Comparison of ENCODE assay signal across 1 cellular context in the genomic region with DNA sequence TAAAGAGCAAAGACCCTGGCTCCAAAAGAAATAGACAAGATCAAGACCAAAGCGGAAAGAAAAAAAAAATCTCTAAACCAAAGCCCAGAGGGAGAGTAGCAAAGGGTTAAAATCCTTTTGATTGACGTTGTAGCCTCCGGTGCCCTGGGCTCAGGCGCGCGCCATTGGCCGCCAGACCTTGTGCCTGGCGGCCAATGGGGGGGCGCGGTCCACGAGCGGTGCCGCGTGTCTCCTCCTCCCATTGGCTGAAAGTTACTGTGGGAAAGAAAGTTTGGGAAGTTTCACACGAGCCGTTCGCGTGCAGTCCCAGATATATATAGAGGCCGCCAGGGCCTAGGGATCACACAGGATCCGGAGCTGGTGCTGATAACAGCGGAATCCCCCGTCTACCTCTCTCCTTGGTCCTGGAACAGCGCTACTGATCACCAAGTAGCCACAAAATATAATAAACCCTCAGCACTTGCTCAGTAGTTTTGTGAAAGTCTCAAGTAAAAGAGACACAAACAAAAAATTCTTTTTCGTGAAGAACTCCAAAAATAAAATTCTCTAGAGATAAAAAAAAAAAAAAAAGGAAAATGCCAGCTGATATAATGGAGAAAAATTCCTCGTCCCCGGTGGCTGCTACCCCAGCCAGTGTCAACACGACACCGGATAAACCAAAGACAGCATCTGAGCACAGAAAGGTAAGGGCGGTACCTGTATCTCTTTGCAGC.
TF ChIP-seq lines count a peak whose summit lies in the region.

A gene with protein sequence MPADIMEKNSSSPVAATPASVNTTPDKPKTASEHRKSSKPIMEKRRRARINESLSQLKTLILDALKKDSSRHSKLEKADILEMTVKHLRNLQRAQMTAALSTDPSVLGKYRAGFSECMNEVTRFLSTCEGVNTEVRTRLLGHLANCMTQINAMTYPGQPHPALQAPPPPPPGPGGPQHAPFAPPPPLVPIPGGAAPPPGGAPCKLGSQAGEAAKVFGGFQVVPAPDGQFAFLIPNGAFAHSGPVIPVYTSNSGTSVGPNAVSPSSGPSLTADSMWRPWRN (plus strand): TSS at position 343 of the 713 bp plus-strand sequence. CDS start 233 bp downstream, at position 576.

TF ChIP-seq in HepG2, 621 proteins besides CTCF, POLR2A, EP300 and RAD21 (continued from another document and continues in another):
- TF ChIP-seq SOX5 (CRISPR knock-in tag; IDR thresholded peaks at IDR 0.05; ENCODE audit: borderline replicate concordance) (peak; percentile 61), SIX4 (CRISPR knock-in tag; IDR thresholded peaks at IDR 0.05) (peak; percentile 55; the same call in 1 of the 2 replicates), ELF3 (CRISPR knock-in tag; IDR thresholded peaks at IDR 0.05) (peak; percentile 77), ZNF224 (CRISPR knock-in tag; IDR thresholded peaks at IDR 0.05) (peak; percentile 62; the same call in 1 of the 2 replicates), SNAI1 (CRISPR knock-in tag; IDR thresholded peaks at IDR 0.05; ENCODE audit: borderline replicate concordance) (peak; percentile 62; the same call in 1 of the 2 replicates), ELF4 (CRISPR knock-in tag; IDR thresholded peaks at IDR 0.05; ENCODE audit: borderline replicate concordance) (no peak), ZSCAN31 (CRISPR knock-in tag; IDR thresholded peaks at IDR 0.05; ENCODE audit: low read depth) (no peak; the same call in 1 of the 2 replicates), ATF7-NPFF (CRISPR knock-in tag; IDR thresholded peaks at IDR 0.05; ENCODE audit: low read depth) (peak; percentile 44; the same call in 1 of the 2 replicates), SSRP1 (CRISPR knock-in tag; IDR thresholded peaks at IDR 0.05) (peak; percentile 87; the same call in 1 of the 2 replicates), ZNF746 (CRISPR knock-in tag; IDR thresholded peaks at IDR 0.05) (peak; percentile 78), PAX8 (CRISPR knock-in tag; IDR thresholded peaks at IDR 0.05; ENCODE audit: borderline replicate concordance) (no peak), RXRB (CRISPR knock-in tag; IDR thresholded peaks at IDR 0.05; ENCODE audit: borderline replicate concordance) (peak; percentile 76; the same call in 1 of the 2 replicates), TP53 (CRISPR knock-in tag; conservative IDR thresholded peaks at IDR 0.05) (0 out of 2 replicates have a peak, but pooled peaks have one; percentile 63), RARA (CRISPR knock-in tag; IDR thresholded peaks at IDR 0.05) (peak; percentile 79), FOXP1 (IDR thresholded peaks at IDR 0.05) (no peak), FOXP1 (CRISPR knock-in tag; IDR thresholded peaks at IDR 0.05) (no peak)
- TF ChIP-seq, protein P1, sequence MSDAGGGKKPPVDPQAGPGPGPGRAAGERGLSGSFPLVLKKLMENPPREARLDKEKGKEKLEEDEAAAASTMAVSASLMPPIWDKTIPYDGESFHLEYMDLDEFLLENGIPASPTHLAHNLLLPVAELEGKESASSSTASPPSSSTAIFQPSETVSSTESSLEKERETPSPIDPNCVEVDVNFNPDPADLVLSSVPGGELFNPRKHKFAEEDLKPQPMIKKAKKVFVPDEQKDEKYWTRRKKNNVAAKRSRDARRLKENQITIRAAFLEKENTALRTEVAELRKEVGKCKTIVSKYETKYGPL (CRISPR knock-in tag; IDR thresholded peaks at IDR 0.05), result peak; percentile 85; the same call in 1 of the 2 replicates
- TF ChIP-seq, protein P2, sequence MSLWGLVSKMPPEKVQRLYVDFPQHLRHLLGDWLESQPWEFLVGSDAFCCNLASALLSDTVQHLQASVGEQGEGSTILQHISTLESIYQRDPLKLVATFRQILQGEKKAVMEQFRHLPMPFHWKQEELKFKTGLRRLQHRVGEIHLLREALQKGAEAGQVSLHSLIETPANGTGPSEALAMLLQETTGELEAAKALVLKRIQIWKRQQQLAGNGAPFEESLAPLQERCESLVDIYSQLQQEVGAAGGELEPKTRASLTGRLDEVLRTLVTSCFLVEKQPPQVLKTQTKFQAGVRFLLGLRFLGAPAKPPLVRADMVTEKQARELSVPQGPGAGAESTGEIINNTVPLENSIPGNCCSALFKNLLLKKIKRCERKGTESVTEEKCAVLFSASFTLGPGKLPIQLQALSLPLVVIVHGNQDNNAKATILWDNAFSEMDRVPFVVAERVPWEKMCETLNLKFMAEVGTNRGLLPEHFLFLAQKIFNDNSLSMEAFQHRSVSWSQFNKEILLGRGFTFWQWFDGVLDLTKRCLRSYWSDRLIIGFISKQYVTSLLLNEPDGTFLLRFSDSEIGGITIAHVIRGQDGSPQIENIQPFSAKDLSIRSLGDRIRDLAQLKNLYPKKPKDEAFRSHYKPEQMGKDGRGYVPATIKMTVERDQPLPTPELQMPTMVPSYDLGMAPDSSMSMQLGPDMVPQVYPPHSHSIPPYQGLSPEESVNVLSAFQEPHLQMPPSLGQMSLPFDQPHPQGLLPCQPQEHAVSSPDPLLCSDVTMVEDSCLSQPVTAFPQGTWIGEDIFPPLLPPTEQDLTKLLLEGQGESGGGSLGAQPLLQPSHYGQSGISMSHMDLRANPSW (CRISPR knock-in tag; IDR thresholded peaks at IDR 0.05; ENCODE audit: borderline replicate concordance), result no peak
- TF ChIP-seq, protein P3, sequence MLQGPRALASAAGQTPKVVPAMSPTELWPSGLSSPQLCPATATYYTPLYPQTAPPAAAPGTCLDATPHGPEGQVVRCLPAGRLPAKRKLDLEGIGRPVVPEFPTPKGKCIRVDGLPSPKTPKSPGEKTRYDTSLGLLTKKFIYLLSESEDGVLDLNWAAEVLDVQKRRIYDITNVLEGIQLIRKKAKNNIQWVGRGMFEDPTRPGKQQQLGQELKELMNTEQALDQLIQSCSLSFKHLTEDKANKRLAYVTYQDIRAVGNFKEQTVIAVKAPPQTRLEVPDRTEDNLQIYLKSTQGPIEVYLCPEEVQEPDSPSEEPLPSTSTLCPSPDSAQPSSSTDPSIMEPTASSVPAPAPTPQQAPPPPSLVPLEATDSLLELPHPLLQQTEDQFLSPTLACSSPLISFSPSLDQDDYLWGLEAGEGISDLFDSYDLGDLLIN (CRISPR knock-in tag; IDR thresholded peaks at IDR 0.05; ENCODE audit: borderline replicate concordance), result no peak
- TF ChIP-seq, protein P4, sequence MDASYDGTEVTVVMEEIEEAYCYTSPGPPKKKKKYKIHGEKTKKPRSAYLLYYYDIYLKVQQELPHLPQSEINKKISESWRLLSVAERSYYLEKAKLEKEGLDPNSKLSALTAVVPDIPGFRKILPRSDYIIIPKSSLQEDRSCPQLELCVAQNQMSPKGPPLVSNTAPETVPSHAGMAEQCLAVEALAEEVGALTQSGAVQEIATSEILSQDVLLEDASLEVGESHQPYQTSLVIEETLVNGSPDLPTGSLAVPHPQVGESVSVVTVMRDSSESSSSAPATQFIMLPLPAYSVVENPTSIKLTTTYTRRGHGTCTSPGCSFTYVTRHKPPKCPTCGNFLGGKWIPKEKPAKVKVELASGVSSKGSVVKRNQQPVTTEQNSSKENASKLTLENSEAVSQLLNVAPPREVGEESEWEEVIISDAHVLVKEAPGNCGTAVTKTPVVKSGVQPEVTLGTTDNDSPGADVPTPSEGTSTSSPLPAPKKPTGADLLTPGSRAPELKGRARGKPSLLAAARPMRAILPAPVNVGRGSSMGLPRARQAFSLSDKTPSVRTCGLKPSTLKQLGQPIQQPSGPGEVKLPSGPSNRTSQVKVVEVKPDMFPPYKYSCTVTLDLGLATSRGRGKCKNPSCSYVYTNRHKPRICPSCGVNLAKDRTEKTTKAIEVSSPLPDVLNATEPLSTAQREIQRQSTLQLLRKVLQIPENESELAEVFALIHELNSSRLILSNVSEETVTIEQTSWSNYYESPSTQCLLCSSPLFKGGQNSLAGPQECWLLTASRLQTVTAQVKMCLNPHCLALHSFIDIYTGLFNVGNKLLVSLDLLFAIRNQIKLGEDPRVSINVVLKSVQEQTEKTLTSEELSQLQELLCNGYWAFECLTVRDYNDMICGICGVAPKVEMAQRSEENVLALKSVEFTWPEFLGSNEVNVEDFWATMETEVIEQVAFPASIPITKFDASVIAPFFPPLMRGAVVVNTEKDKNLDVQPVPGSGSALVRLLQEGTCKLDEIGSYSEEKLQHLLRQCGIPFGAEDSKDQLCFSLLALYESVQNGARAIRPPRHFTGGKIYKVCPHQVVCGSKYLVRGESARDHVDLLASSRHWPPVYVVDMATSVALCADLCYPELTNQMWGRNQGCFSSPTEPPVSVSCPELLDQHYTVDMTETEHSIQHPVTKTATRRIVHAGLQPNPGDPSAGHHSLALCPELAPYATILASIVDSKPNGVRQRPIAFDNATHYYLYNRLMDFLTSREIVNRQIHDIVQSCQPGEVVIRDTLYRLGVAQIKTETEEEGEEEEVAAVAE (CRISPR knock-in tag; IDR thresholded peaks at IDR 0.05; ENCODE audit: borderline replicate concordance), result peak; percentile 93
- TF ChIP-seq, protein P5, sequence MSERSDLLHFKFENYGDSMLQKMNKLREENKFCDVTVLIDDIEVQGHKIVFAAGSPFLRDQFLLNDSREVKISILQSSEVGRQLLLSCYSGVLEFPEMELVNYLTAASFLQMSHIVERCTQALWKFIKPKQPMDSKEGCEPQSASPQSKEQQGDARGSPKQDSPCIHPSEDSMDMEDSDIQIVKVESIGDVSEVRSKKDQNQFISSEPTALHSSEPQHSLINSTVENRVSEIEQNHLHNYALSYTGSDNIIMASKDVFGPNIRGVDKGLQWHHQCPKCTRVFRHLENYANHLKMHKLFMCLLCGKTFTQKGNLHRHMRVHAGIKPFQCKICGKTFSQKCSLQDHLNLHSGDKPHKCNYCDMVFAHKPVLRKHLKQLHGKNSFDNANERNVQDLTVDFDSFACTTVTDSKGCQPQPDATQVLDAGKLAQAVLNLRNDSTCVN (CRISPR knock-in tag; IDR thresholded peaks at IDR 0.05; ENCODE audit: borderline replicate concordance), result peak; percentile 70; the same call in 1 of the 2 replicates
- TF ChIP-seq, protein P6, sequence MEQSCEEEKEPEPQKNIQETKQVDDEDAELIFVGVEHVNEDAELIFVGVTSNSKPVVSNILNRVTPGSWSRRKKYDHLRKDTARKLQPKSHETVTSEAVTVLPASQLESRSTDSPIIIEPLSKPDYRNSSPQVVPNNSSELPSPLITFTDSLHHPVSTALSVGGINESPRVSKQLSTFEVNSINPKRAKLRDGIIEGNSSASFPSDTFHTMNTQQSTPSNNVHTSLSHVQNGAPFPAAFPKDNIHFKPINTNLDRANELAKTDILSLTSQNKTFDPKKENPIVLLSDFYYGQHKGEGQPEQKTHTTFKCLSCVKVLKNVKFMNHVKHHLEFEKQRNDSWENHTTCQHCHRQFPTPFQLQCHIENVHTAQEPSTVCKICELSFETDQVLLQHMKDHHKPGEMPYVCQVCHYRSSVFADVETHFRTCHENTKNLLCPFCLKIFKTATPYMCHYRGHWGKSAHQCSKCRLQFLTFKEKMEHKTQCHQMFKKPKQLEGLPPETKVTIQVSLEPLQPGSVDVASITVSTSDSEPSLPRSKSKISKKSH (CRISPR knock-in tag; IDR thresholded peaks at IDR 0.05; ENCODE audit: borderline replicate concordance), result peak; percentile 47; the same call in 1 of the 2 replicates
- TF ChIP-seq, protein P7, sequence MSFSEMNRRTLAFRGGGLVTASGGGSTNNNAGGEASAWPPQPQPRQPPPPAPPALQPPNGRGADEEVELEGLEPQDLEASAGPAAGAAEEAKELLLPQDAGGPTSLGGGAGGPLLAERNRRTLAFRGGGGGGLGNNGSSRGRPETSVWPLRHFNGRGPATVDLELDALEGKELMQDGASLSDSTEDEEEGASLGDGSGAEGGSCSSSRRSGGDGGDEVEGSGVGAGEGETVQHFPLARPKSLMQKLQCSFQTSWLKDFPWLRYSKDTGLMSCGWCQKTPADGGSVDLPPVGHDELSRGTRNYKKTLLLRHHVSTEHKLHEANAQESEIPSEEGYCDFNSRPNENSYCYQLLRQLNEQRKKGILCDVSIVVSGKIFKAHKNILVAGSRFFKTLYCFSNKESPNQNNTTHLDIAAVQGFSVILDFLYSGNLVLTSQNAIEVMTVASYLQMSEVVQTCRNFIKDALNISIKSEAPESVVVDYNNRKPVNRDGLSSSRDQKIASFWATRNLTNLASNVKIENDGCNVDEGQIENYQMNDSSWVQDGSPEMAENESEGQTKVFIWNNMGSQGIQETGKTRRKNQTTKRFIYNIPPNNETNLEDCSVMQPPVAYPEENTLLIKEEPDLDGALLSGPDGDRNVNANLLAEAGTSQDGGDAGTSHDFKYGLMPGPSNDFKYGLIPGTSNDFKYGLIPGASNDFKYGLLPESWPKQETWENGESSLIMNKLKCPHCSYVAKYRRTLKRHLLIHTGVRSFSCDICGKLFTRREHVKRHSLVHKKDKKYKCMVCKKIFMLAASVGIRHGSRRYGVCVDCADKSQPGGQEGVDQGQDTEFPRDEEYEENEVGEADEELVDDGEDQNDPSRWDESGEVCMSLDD (CRISPR knock-in tag; IDR thresholded peaks at IDR 0.05; ENCODE audit: borderline replicate concordance), result peak; percentile 72; the same call in 1 of the 2 replicates
- TF ChIP-seq, protein P8, sequence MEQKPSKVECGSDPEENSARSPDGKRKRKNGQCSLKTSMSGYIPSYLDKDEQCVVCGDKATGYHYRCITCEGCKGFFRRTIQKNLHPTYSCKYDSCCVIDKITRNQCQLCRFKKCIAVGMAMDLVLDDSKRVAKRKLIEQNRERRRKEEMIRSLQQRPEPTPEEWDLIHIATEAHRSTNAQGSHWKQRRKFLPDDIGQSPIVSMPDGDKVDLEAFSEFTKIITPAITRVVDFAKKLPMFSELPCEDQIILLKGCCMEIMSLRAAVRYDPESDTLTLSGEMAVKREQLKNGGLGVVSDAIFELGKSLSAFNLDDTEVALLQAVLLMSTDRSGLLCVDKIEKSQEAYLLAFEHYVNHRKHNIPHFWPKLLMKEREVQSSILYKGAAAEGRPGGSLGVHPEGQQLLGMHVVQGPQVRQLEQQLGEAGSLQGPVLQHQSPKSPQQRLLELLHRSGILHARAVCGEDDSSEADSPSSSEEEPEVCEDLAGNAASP (CRISPR knock-in tag; IDR thresholded peaks at IDR 0.05; ENCODE audit: borderline replicate concordance), result peak; percentile 82
- TF ChIP-seq, protein P9, sequence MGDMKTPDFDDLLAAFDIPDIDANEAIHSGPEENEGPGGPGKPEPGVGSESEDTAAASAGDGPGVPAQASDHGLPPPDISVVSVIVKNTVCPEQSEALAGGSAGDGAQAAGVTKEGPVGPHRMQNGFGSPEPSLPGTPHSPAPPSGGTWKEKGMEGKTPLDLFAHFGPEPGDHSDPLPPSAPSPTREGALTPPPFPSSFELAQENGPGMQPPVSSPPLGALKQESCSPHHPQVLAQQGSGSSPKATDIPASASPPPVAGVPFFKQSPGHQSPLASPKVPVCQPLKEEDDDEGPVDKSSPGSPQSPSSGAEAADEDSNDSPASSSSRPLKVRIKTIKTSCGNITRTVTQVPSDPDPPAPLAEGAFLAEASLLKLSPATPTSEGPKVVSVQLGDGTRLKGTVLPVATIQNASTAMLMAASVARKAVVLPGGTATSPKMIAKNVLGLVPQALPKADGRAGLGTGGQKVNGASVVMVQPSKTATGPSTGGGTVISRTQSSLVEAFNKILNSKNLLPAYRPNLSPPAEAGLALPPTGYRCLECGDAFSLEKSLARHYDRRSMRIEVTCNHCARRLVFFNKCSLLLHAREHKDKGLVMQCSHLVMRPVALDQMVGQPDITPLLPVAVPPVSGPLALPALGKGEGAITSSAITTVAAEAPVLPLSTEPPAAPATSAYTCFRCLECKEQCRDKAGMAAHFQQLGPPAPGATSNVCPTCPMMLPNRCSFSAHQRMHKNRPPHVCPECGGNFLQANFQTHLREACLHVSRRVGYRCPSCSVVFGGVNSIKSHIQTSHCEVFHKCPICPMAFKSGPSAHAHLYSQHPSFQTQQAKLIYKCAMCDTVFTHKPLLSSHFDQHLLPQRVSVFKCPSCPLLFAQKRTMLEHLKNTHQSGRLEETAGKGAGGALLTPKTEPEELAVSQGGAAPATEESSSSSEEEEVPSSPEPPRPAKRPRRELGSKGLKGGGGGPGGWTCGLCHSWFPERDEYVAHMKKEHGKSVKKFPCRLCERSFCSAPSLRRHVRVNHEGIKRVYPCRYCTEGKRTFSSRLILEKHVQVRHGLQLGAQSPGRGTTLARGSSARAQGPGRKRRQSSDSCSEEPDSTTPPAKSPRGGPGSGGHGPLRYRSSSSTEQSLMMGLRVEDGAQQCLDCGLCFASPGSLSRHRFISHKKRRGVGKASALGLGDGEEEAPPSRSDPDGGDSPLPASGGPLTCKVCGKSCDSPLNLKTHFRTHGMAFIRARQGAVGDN (CRISPR knock-in tag; IDR thresholded peaks at IDR 0.05), result peak; percentile 24; the same call in 1 of the 2 replicates
